ENCODE assay signal across 8 cellular contexts in the genomic region with DNA sequence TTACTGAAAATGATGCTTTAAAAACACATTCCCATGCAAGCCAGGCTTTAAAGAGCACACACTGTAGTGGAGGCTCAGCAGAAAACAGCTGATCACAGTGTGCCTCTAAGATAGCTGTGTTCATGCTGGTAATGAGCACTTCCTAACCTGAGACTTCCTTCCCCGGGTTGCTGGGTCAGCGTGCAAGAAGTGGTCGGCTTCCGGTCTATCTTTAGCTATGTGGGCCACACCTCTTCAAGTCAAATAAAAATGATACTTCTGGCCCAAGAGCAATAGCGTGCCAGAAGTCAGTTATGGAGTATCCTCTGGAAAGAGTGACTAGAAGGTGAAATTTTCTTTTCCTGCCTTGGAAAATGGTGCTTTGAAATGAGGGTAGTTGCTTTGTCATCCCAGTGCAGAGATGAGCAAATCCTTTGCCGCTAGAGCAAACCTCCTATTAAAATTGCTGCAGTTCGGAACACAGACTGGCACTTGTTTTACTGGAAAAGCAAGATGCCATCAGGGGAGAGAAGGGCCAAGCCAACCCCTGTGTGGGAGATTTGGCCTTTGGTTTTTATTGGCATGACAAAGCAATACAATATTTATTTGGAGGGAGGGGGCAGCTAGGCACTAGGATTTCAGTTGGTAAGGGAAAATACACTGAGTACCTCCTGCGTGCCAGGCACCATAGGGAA.
A peak's percentile ranks its signal among the peaks of the same experiment; 100 is the strongest.
DNase-seq lines count a peak whose midpoint lies in the region; ATAC-seq and TF ChIP-seq lines count a peak whose summit lies in the region.

No MANE protein-coding gene starts in this region.

- H3K9me3 ChIP-seq in right lobe of liver (no peaks in the 10 kb centered on the region), transverse colon (no peaks in the 10 kb centered on the region)

- peak; percentile 52 for ATAC-seq in activated naive CD8-positive, alpha-beta T cell treated with anti-CD3 and anti-CD28 coated beads, Interleukin-2, amount 50 U/mL, for 24 hours
- ATAC-seq in right lobe of liver (peak; percentile 48 to 71 (median 64)), GM18867 (IDR thresholded peaks at IDR 0.05; ENCODE audit: unreplicated experiment) (no peak), HG03095 (IDR thresholded peaks at IDR 0.05; ENCODE audit: unreplicated experiment) (no peak)

- intact Hi-C loops in right lobe of liver (cut with DNase I) (no loop called here), transverse colon (cut with DNase I; ENCODE audit: low total_unique reads) (no loop called here)

- TF ChIP-seq CTCF in right lobe of liver (IDR thresholded peaks at IDR 0.05) (no peak), transverse colon (IDR thresholded peaks at IDR 0.05) (no peak)

- H3K4me3 ChIP-seq in right lobe of liver (no peak overlapping the region), transverse colon (peak overlapping the region in 1 of 4 donors; percentile 14)

- H3K9me3 Mint-ChIP-seq in activated T-cell treated with anti-CD3 and anti-CD28 coated beads, Interleukin-2, amount 50 U/mL, for 24 hours: no peaks in the 10 kb centered on the region
- H3K9me3 Mint-ChIP-seq in activated naive CD8-positive, alpha-beta T cell treated with anti-CD3 and anti-CD28 coated beads, Interleukin-2, amount 50 U/mL, for 24 hours: no peaks in the 10 kb centered on the region

- no peak for TF ChIP-seq EP300 in transverse colon (IDR thresholded peaks at IDR 0.05; ENCODE audit: low read depth)

- peak overlapping the region; percentile 39 for H3K27ac Mint-ChIP-seq in activated T-cell treated with anti-CD3 and anti-CD28 coated beads, Interleukin-2, amount 50 U/mL, for 24 hours
- no peak overlapping the region for H3K27ac Mint-ChIP-seq in activated naive CD8-positive, alpha-beta T cell treated with anti-CD3 and anti-CD28 coated beads, Interleukin-2, amount 50 U/mL, for 24 hours

- H3K4me1 ChIP-seq in right lobe of liver (peaks cover 2 to 27% (median 16%) of the 10 kb centered on the region in 4 donors), transverse colon (peaks cover 23 to 50% (median 38%) of the 10 kb centered on the region in 4 donors)

- peaks cover 31% of the 10 kb centered on the region for H3K36me3 Mint-ChIP-seq in activated T-cell treated with anti-CD3 and anti-CD28 coated beads, Interleukin-2, amount 50 U/mL, for 24 hours (ENCODE audit: low read depth)
- peaks cover 15% of the 10 kb centered on the region for H3K36me3 Mint-ChIP-seq in activated naive CD8-positive, alpha-beta T cell treated with anti-CD3 and anti-CD28 coated beads, Interleukin-2, amount 50 U/mL, for 24 hours (ENCODE audit: low read depth)

- H3K36me3 ChIP-seq in right lobe of liver (peaks cover 0 to 25% (median 5%) of the 10 kb centered on the region in 4 donors), transverse colon (peaks cover 0 to 4% (median 0%) of the 10 kb centered on the region in 4 donors)

- WGBS in right lobe of liver (ENCODE audit: insufficient coverage, low coverage, low lambda C conversion rate, missing lambda C conversion rate): 19% methylated on average over 6 of the region's 8 CpGs
- 32 to 37% methylated on average over 5 to 8 of the region's 8 CpGs for WGBS in transverse colon (ENCODE audit: low coverage in 1 of 2), 2 donors

- H3K27me3 ChIP-seq in right lobe of liver (no peaks in the 10 kb centered on the region), transverse colon (no peaks in the 10 kb centered on the region)

- no peak for DNase-seq in activated T-cell treated with anti-CD3 and anti-CD28 coated beads, Interleukin-2, amount 50 U/mL, for 24 hours
- DNase-seq in activated T-cell treated with anti-CD3 and anti-CD28 coated beads for 4 hours (no peak), right lobe of liver (peak in 1 of 3 donors; percentile 45), transverse colon (peak; percentile 47)
- peak; percentile 14 for DNase-seq in activated naive CD8-positive, alpha-beta T cell treated with anti-CD3 and anti-CD28 coated beads, Interleukin-2, amount 50 U/mL, for 24 hours
- no peak for DNase-seq in effector CD4-positive, alpha-beta T cell

- in situ Hi-C loops in transverse colon (cut with MboI; ENCODE audit: low pct_ligation_motif_present in 1 of 4, low pct_unique_long_range_greater_than_20kb in 1 of 4, low sequenced_read_pairs in 3 of 4): no loop called here

- TF ChIP-seq POLR2A in right lobe of liver (IDR thresholded peaks at IDR 0.05): no peak
- no peak for TF ChIP-seq POLR2A in transverse colon (IDR thresholded peaks at IDR 0.05)

- H3K27me3 Mint-ChIP-seq in activated T-cell treated with anti-CD3 and anti-CD28 coated beads, Interleukin-2, amount 50 U/mL, for 24 hours: no peaks in the 10 kb centered on the region
- no peaks in the 10 kb centered on the region for H3K27me3 Mint-ChIP-seq in activated naive CD8-positive, alpha-beta T cell treated with anti-CD3 and anti-CD28 coated beads, Interleukin-2, amount 50 U/mL, for 24 hours

- H3K27ac ChIP-seq in right lobe of liver: peak overlapping the region; percentile 27 to 64 (median 52)
- H3K27ac ChIP-seq in transverse colon: peak overlapping the region; percentile 65 to 79 (median 74)

- no peak overlapping the region for H3K4me3 Mint-ChIP-seq in activated T-cell treated with anti-CD3 and anti-CD28 coated beads, Interleukin-2, amount 50 U/mL, for 24 hours
- H3K4me3 Mint-ChIP-seq in activated naive CD8-positive, alpha-beta T cell treated with anti-CD3 and anti-CD28 coated beads, Interleukin-2, amount 50 U/mL, for 24 hours: no peak overlapping the region

- H3K4me1 Mint-ChIP-seq in activated T-cell treated with anti-CD3 and anti-CD28 coated beads, Interleukin-2, amount 50 U/mL, for 24 hours (ENCODE audit: low read depth): peaks cover 42% of the 10 kb centered on the region
- peaks cover 34% of the 10 kb centered on the region for H3K4me1 Mint-ChIP-seq in activated naive CD8-positive, alpha-beta T cell treated with anti-CD3 and anti-CD28 coated beads, Interleukin-2, amount 50 U/mL, for 24 hours

Comparison
In these comparisons a context has a peak if more than half of its experiments do, and no peak if none do; other contexts are left out.
1. DNase-seq: peak in activated naive CD8-positive, alpha-beta T cell treated with anti-CD3 and anti-CD28 coated beads, Interleukin-2, amount 50 U/mL, for 24 hours (single experiment) and transverse colon (single experiment); none in activated T-cell treated with anti-CD3 and anti-CD28 coated beads, Interleukin-2, amount 50 U/mL, for 24 hours (single experiment), activated T-cell treated with anti-CD3 and anti-CD28 coated beads for 4 hours (single experiment) and effector CD4-positive, alpha-beta T cell (single experiment).
2. ATAC-seq: peak in activated naive CD8-positive, alpha-beta T cell treated with anti-CD3 and anti-CD28 coated beads, Interleukin-2, amount 50 U/mL, for 24 hours (single experiment) and right lobe of liver (4 of 4); none in GM18867 (single experiment) and HG03095 (single experiment).